ENCODE assay signal across 9 cellular contexts in genomic region chr9:133132174-133132573, GRCh38. TPM values are rescaled to one million over a fixed set of nuclear protein-coding genes. Genes with fewer than 3 reads are reported as not detected.
DNase-seq lines count a peak whose midpoint lies in the region; ATAC-seq and TF ChIP-seq lines count a peak whose summit lies in the region.
"Had no signal": no experiment of that assay in that cellular context is flagged by ENCODE, and none has a peak within 500 bp of the region (broad histone marks: within the 10 kb centered on the region; RNA-seq: fewer than 3 reads in every experiment).

No MANE protein-coding gene starts in this region.

- H3K4me3 Mint-ChIP-seq in T-cell: peak overlapping the region in 2 of 3 donors; percentile 21 to 83
- H3K4me3 Mint-ChIP-seq: H9 had no signal

- peaks cover 11% of the 10 kb centered on the region for H3K36me3 Mint-ChIP-seq in T-cell

- no peak for TF ChIP-seq POLR2A in esophagus squamous epithelium (IDR thresholded peaks at IDR 0.05)
- no peak for TF ChIP-seq POLR2A in spleen (IDR thresholded peaks at IDR 0.05)

- H3K9me3 ChIP-seq in esophagus squamous epithelium (no peaks in the 10 kb centered on the region), spleen (no peaks in the 10 kb centered on the region)

- H3K9me3 Mint-ChIP-seq in T-cell: no peaks in the 10 kb centered on the region
- H3K9me3 Mint-ChIP-seq: H9 had no signal

- H3K4me3 ChIP-seq in esophagus squamous epithelium (no peak overlapping the region), spleen (no peak overlapping the region)

- H3K27me3 ChIP-seq in esophagus squamous epithelium (no peaks in the 10 kb centered on the region), spleen (replicated peaks in 1 of 7) (no peaks in the 10 kb centered on the region)

- no peak for TF ChIP-seq CTCF in esophagus squamous epithelium (IDR thresholded peaks at IDR 0.05)
- no peak for TF ChIP-seq CTCF in spleen (IDR thresholded peaks at IDR 0.05 in 8 of 11, conservative IDR thresholded peaks at IDR 0.05 in 3 of 11)

- H3K4me1 Mint-ChIP-seq in T-cell: peaks cover 74 to 86% (median 77%) of the 10 kb centered on the region in 3 donors

- peaks cover 0 to 11% (median 0%) of the 10 kb centered on the region in 3 donors for H3K36me3 ChIP-seq in esophagus squamous epithelium
- H3K36me3 ChIP-seq in spleen: no peaks in the 10 kb centered on the region

- intact Hi-C loops in esophagus squamous epithelium (cut with DNase I): no loop called here
- intact Hi-C loops in spleen (cut with DNase I; ENCODE audit: low total_unique reads): no loop called here

- POLR2A ChIA-PET in T-cell (lab: Charles Lee): interaction anchor here (0.5 to 3.0 kb wide), 4 partner anchors 11 to 17 kb away, joined by 3 to 17 read pairs (median 11); no protein-coding TSS in a partner anchor

- DNase-seq in NCI-H2029 (lab: John Stamatoyannopoulos, UW): peak; percentile 67
- DNase-seq in NCI-H2029 treated with DMSO at 0.1 percent for 48 hours (lab: John Stamatoyannopoulos, UW): no peak
- no peak for DNase-seq in T-cell
- DNase-seq in esophagus squamous epithelium (lab: John Stamatoyannopoulos, UW): no peak
- no peak for DNase-seq in spleen
- no peak for DNase-seq in NCI-H2107 treated with DMSO at 0.1 percent for 48 hours (lab: John Stamatoyannopoulos, UW; ENCODE audit: unreplicated experiment)
- DNase-seq in NCI-H748 (lab: John Stamatoyannopoulos, UW; ENCODE audit: unreplicated experiment): no peak
- DNase-seq: H9 had no signal

- WGBS in esophagus squamous epithelium, 2 donors: 63 to 93% methylated on average over 8 to 12 of the region's 16 CpGs
- WGBS in spleen, 5 donors: 78 to 89% (median 86%) methylated on average over 16 of the region's 16 CpGs

- CTCF ChIA-PET in T-cell (lab: Charles Lee): interaction anchor here in 1 of 2 donors (5.2 kb wide), 1 partner anchor 11 kb away, joined by 45 read pairs; no protein-coding TSS in a partner anchor

- ATAC-seq in T-cell (replicated peaks in 1 of 4): no peak
- no peak for ATAC-seq in GM19397 (IDR thresholded peaks at IDR 0.05; ENCODE audit: unreplicated experiment)

- peak overlapping the region; percentile 100 for H3K27ac Mint-ChIP-seq in T-cell

- H3K27me3 Mint-ChIP-seq in T-cell: no peaks in the 10 kb centered on the region

- H3K4me1 ChIP-seq in esophagus squamous epithelium: peaks cover 76 to 96% (median 80%) of the 10 kb centered on the region in 3 donors
- peaks cover 46 to 94% (median 84%) of the 10 kb centered on the region in 6 donors for H3K4me1 ChIP-seq in spleen

- peak overlapping the region; percentile 55 to 96 (median 95) for H3K27ac ChIP-seq in esophagus squamous epithelium
- peak overlapping the region; percentile 88 to 98 (median 91) for H3K27ac ChIP-seq in spleen

RNA-seq across cellular contexts. Expression of gene RALGDS, which starts 11.1 kb away (rescaled TPM):
- total RNA-seq in T-cell (100 to 1,000 TPM in 4 of 5 donors, 10 to 100 TPM in 1; 81.0 to 161 (median 137) TPM), esophagus squamous epithelium (10 to 100 TPM; 53.4 to 71.1 (median 55.3) TPM), spleen (10 to 100 TPM; 50.6 to 74.3 (median 60.3) TPM)
- 10 to 100 TPM; 21.3 to 40.1 (median 27.2) TPM for polyA plus RNA-seq in spleen

RNA-seq across cellular contexts. Expression of gene GBGT1, which starts 31.5 kb away (rescaled TPM):
- total RNA-seq in T-cell: 10 to 100 TPM in 2 of 5 donors, 1 to 10 TPM in 3; 1.3 to 13.3 (median 7.9) TPM
- total RNA-seq in esophagus squamous epithelium: 1 to 10 TPM; 3.0 to 8.8 (median 3.8) TPM
- 10 to 100 TPM; 16.8 to 52.8 (median 31.2) TPM for total RNA-seq in spleen
- polyA plus RNA-seq in spleen: 10 to 100 TPM in 2 of 3 donors, 1 to 10 TPM in 1; 9.2 to 14.1 (median 10.7) TPM
